In the genomic region with DNA sequence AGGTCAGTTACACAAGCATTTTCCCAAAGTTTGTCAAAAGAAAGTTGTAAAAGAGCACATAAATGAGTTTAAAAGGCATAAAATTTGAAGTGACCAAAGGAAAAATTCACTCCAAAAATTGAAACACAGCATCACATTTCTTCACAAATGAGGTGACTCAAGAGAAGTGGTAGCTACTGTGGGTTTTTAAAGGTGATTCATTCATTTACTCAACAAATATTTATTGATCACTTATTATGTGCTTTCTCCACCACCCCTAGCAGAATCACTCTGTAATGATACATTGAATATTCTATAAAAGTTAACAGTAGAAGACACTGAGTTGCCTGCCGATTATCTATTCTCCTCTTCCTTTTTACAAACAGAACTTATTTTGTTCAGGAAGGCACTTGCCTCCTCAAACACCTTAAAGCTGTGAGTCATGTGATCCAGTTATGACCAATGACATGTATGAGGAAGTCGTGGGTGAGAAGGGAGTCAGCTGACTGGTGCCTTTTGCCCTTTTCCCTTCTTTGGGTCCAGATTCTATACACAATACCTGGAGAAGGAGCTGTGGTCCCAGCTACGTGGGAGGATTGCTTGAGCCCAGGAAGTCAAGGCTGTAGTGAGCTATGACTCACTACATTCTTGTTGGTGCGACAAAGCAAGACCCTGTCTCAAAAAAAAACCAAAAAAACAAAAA, we compare ENCODE assay signal across 9 cellular contexts.
DNase-seq lines count a peak whose midpoint lies in the region; ATAC-seq and TF ChIP-seq lines count a peak whose summit lies in the region.
"Had no signal": no experiment of that assay in that cellular context is flagged by ENCODE, and none has a peak within 500 bp of the region (broad histone marks: within the 10 kb centered on the region; RNA-seq: fewer than 3 reads in every experiment).

No MANE protein-coding gene starts in this region.

- POLR2A ChIA-PET in CD4-positive, alpha-beta T cell (lab: Charles Lee), result no interaction called here

- intact Hi-C loops in activated T-helper 2 cell treated with anti-CD3 and anti-CD28 coated beads, Interferon-gamma antibody, Interleukin-2, Interleukin-4, amounts not matched to agents 10 μg/mL and 5 μg/mL and 100 μg/mL, durations not matched to agents 14 hours and 24 hours and 36 hours (cut with micrococcal nuclease), result loop anchor here (5.0 kb wide), 1 partner anchor 68 kb away; the partner anchor contains the start of gene CLNS1A
- intact Hi-C loops in CD4-positive, alpha-beta T cell (cut with DNase I, micrococcal nuclease), result no loop called here

- H3K36me3 ChIP-seq in CD4-positive, CD25-positive, alpha-beta regulatory T cell (ENCODE audit: control insufficient read depth, insufficient read depth, low read length), result peaks cover 24% of the 10 kb centered on the region

- no peak overlapping the region for H3K4me3 Mint-ChIP-seq in CD4-positive, CD25-positive, alpha-beta regulatory T cell
- no peak overlapping the region for H3K4me3 Mint-ChIP-seq in activated T-helper 2 cell treated with anti-CD3 and anti-CD28 coated beads, Interferon-gamma antibody, Interleukin-2, Interleukin-4, amounts not matched to agents 10 μg/mL and 5 μg/mL and 100 μg/mL, durations not matched to agents 14 hours and 24 hours and 36 hours (ENCODE audit: low read depth)
- no peak overlapping the region for H3K4me3 Mint-ChIP-seq in CD4-positive, alpha-beta T cell
- H3K4me3 Mint-ChIP-seq: T-helper 1 cell treated with Interleukin-12 subunit alpha and Interleukin-12 subunit beta and Interleukin-4 antibody, amounts not matched to agents 30 μg/mL and 1 μg/mL, for 36 hours had no signal

- TF ChIP-seq CTCF in CD4-positive, alpha-beta T cell (IDR thresholded peaks at IDR 0.05), result no peak

- H3K27ac Mint-ChIP-seq in CD4-positive, CD25-positive, alpha-beta regulatory T cell, result peak overlapping the region in 2 of 3 donors; percentile 33 to 43
- peak overlapping the region; percentile 59 for H3K27ac Mint-ChIP-seq in activated T-helper 2 cell treated with anti-CD3 and anti-CD28 coated beads, Interferon-gamma antibody, Interleukin-2, Interleukin-4, amounts not matched to agents 10 μg/mL and 5 μg/mL and 100 μg/mL, durations not matched to agents 14 hours and 24 hours and 36 hours
- H3K27ac Mint-ChIP-seq in CD4-positive, alpha-beta T cell, result no peak overlapping the region
- H3K27ac Mint-ChIP-seq: T-helper 1 cell treated with Interleukin-12 subunit alpha and Interleukin-12 subunit beta and Interleukin-4 antibody, amounts not matched to agents 30 μg/mL and 1 μg/mL, for 36 hours had no signal

- no peak overlapping the region for H3K4me3 ChIP-seq in CD4-positive, CD25-positive, alpha-beta regulatory T cell (ENCODE audit: low read depth, low read length)

- H3K9me3 ChIP-seq in CD4-positive, CD25-positive, alpha-beta regulatory T cell (ENCODE audit: control insufficient read depth in 2 of 2, low read length in 2 of 2), result no peaks in the 10 kb centered on the region
- H3K9me3 ChIP-seq in CD4-positive, alpha-beta T cell (ENCODE audit: control insufficient read depth, low read length), result no peaks in the 10 kb centered on the region

- ATAC-seq in CD4-positive, CD25-positive, alpha-beta regulatory T cell (ENCODE audit: low read depth in 2 of 2), result peak in 1 of 2 donors; percentile 31
- no peak for ATAC-seq in HG03135 (IDR thresholded peaks at IDR 0.05; ENCODE audit: unreplicated experiment)
- no peak for ATAC-seq in CD4-positive, alpha-beta T cell (ENCODE audit: poor library complexity)

- H3K27me3 Mint-ChIP-seq in CD4-positive, CD25-positive, alpha-beta regulatory T cell, result no peaks in the 10 kb centered on the region
- no peaks in the 10 kb centered on the region for H3K27me3 Mint-ChIP-seq in activated T-helper 2 cell treated with anti-CD3 and anti-CD28 coated beads, Interferon-gamma antibody, Interleukin-2, Interleukin-4, amounts not matched to agents 10 μg/mL and 5 μg/mL and 100 μg/mL, durations not matched to agents 14 hours and 24 hours and 36 hours (ENCODE audit: low read depth)
- H3K27me3 Mint-ChIP-seq in CD4-positive, alpha-beta T cell, result no peaks in the 10 kb centered on the region

- no peak overlapping the region for H3K27ac ChIP-seq in CD4-positive, CD25-positive, alpha-beta regulatory T cell (ENCODE audit: insufficient read depth, low read length, poor library complexity, severe bottlenecking)
- H3K27ac ChIP-seq in CD4-positive, alpha-beta T cell (ENCODE audit: low read depth, low read length), result no peak overlapping the region

- CTCF ChIA-PET in CD4-positive, alpha-beta T cell (lab: Charles Lee), result no interaction called here

- no peaks in the 10 kb centered on the region for H3K4me1 ChIP-seq in CD4-positive, CD25-positive, alpha-beta regulatory T cell (ENCODE audit: control insufficient read depth, insufficient read depth, low read length, poor library complexity, severe bottlenecking)

- peaks cover 24% of the 10 kb centered on the region for H3K36me3 Mint-ChIP-seq in CD4-positive, CD25-positive, alpha-beta regulatory T cell
- H3K36me3 Mint-ChIP-seq in activated T-helper 2 cell treated with anti-CD3 and anti-CD28 coated beads, Interferon-gamma antibody, Interleukin-2, Interleukin-4, amounts not matched to agents 10 μg/mL and 5 μg/mL and 100 μg/mL, durations not matched to agents 14 hours and 24 hours and 36 hours (ENCODE audit: low read depth), result peaks cover 38% of the 10 kb centered on the region
- H3K36me3 Mint-ChIP-seq in CD4-positive, alpha-beta T cell (ENCODE audit: low read depth), result peaks cover 58% of the 10 kb centered on the region

- DNase-seq in CD4-positive, CD25-positive, alpha-beta regulatory T cell, result peak in 1 of 3 donors; percentile 35
- peak; percentile 29 for DNase-seq in HS-27A (ENCODE audit: low read depth)
- DNase-seq in activated T-helper 2 cell treated with anti-CD3 and anti-CD28 coated beads, Interferon-gamma antibody, Interleukin-2, Interleukin-4, amounts not matched to agents 10 μg/mL and 5 μg/mL and 100 μg/mL, durations not matched to agents 14 hours and 24 hours and 36 hours (ENCODE audit: low spot score), result no peak
- peak; percentile 89 for DNase-seq in islet precursor cell
- DNase-seq in NCI-H1930 (lab: John Stamatoyannopoulos, UW), result no peak
- DNase-seq in mucosa of gallbladder (ENCODE audit: low spot score), result no peak
- no peak for DNase-seq in CD4-positive, alpha-beta T cell

- no peaks in the 10 kb centered on the region for H3K9me3 Mint-ChIP-seq in CD4-positive, CD25-positive, alpha-beta regulatory T cell
- no peaks in the 10 kb centered on the region for H3K9me3 Mint-ChIP-seq in activated T-helper 2 cell treated with anti-CD3 and anti-CD28 coated beads, Interferon-gamma antibody, Interleukin-2, Interleukin-4, amounts not matched to agents 10 μg/mL and 5 μg/mL and 100 μg/mL, durations not matched to agents 14 hours and 24 hours and 36 hours
- H3K9me3 Mint-ChIP-seq in CD4-positive, alpha-beta T cell, result no peaks in the 10 kb centered on the region
- H3K9me3 Mint-ChIP-seq: T-helper 1 cell treated with Interleukin-12 subunit alpha and Interleukin-12 subunit beta and Interleukin-4 antibody, amounts not matched to agents 30 μg/mL and 1 μg/mL, for 36 hours had no signal

- H3K4me1 Mint-ChIP-seq in CD4-positive, CD25-positive, alpha-beta regulatory T cell, result peaks cover 31 to 49% (median 40%) of the 10 kb centered on the region in 4 donors
- H3K4me1 Mint-ChIP-seq in activated T-helper 2 cell treated with anti-CD3 and anti-CD28 coated beads, Interferon-gamma antibody, Interleukin-2, Interleukin-4, amounts not matched to agents 10 μg/mL and 5 μg/mL and 100 μg/mL, durations not matched to agents 14 hours and 24 hours and 36 hours (ENCODE audit: low read depth), result peaks cover 25% of the 10 kb centered on the region
- peaks cover 13% of the 10 kb centered on the region for H3K4me1 Mint-ChIP-seq in CD4-positive, alpha-beta T cell (ENCODE audit: low read depth)

- no peaks in the 10 kb centered on the region for H3K27me3 ChIP-seq in CD4-positive, CD25-positive, alpha-beta regulatory T cell (ENCODE audit: control insufficient read depth, insufficient read depth, low read length)
- no peaks in the 10 kb centered on the region for H3K27me3 ChIP-seq in CD4-positive, alpha-beta T cell (ENCODE audit: control insufficient read depth, insufficient read depth, low read length)

Comparison
In these comparisons a context has a peak if more than half of its experiments do, and no peak if none do; other contexts are left out.
1. DNase-seq: peak in HS-27A (single experiment) and islet precursor cell (single experiment); none in activated T-helper 2 cell treated with anti-CD3 and anti-CD28 coated beads, Interferon-gamma antibody, Interleukin-2, Interleukin-4, amounts not matched to agents 10 μg/mL and 5 μg/mL and 100 μg/mL, durations not matched to agents 14 hours and 24 hours and 36 hours (single experiment), NCI-H1930 (0 of 2), mucosa of gallbladder (single experiment) and CD4-positive, alpha-beta T cell (0 of 10).